Comparison of ENCODE assay signal across 9 cellular contexts in the genomic region with DNA sequence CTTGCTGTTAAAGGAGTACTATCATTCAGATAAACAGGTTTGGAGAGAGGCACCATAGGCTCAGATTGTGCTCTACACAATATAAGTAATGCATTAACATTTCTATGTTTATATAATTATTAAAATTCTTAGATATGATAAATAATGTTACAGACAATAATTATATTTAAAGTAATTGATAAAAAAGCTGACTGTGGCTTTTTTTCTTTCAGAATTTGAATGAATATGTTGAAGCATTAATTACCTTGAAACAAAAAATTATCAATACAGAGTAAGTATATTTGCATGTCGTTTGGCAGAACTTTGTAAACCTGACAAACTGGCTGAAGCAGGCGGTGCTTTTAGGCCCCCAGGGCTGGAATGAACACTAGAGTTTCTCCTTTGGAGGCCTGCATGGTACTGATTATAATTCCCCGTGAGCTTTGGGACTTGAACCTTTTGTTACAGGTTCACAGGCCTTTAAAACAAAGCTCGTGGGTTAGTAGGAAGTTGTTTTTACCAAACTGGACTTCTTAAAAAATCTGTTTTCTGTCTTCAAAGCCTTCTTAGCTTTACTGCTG.
"Had no signal": no experiment of that assay in that cellular context is flagged by ENCODE, and none has a peak within 500 bp of the region (broad histone marks: within the 10 kb centered on the region; RNA-seq: fewer than 3 reads in every experiment).

No MANE protein-coding gene starts in this region.

- H3K9me3 ChIP-seq: ovary, thoracic aorta had no signal

- H3K9ac ChIP-seq: neural progenitor cell had no signal

- H3K4me3 ChIP-seq: neural progenitor cell, ovary, thoracic aorta had no signal

- H3K4me1 ChIP-seq: neural progenitor cell had no signal

- DNase-seq: activated CD4-positive, CD25-positive, alpha-beta regulatory T cell treated with anti-CD3 and anti-CD28 coated beads, Interleukin-2, amount 50 U/mL, for 72 hours; activated naive CD4-positive, alpha-beta T cell treated with anti-CD3 and anti-CD28 coated beads, Interleukin-2, amount 10 ng/mL, durations not matched to agents 7 days and 5 days; naive B cell; ovary; stimulated activated CD4-positive, alpha-beta T cell treated with anti-CD3 and anti-CD28 coated beads, Interleukin-12 subunit alpha, Interleukin-12 subunit beta, amount 100 ng/mL, for 4 hours had no signal

- H3K36me3 ChIP-seq: ovary, thoracic aorta had no signal

- ATAC-seq: left lobe of liver; stimulated activated effector memory CD8-positive, alpha-beta T cell treated with anti-CD3 and anti-CD28 coated beads, Interleukin-12 subunit alpha, Interleukin-12 subunit beta, amount 100 ng/mL, for 72 hours had no signal

- H3K27me3 ChIP-seq: neural progenitor cell, ovary had no signal

- H3K27ac ChIP-seq: neural progenitor cell, ovary, thoracic aorta had no signal
